In genomic region chr9:71878327-71879274, GRCh38 we compare ENCODE assay signal across 30 cellular contexts.
"Had no signal": no experiment of that assay in that cellular context is flagged by ENCODE, and none has a peak within 500 bp of the region (broad histone marks: within the 10 kb centered on the region; RNA-seq: fewer than 3 reads in every experiment).

No MANE protein-coding gene starts in this region.

- H3K27me3 Mint-ChIP-seq: activated CD4-positive, alpha-beta T cell treated with anti-CD3 and anti-CD28 coated beads for 36 hours; activated CD8-positive, alpha-beta memory T cell treated with anti-CD3 and anti-CD28 coated beads, Interleukin-2, amount 10 ng/mL, durations not matched to agents 7 days and 5 days; activated naive CD8-positive, alpha-beta T cell; stimulated activated memory B cell treated with anti-CD40 and anti-IgM and Interleukin-4, amounts not matched to agents 10 μg/mL and 1 μg/mL and 100 μg/mL, for 72 hours; stimulated activated naive CD8-positive, alpha-beta T cell treated with anti-CD3 and anti-CD28 coated beads, Interleukin-15, amount 100 ng/mL, for 72 hours had no signal

- FAIRE-seq: endothelial cell of umbilical vein, keratinocyte had no signal

- H3K4me2 ChIP-seq: smooth muscle cell had no signal

- DNase-seq: activated CD4-positive, alpha-beta T cell treated with anti-CD3 and anti-CD28 coated beads for 36 hours; activated CD4-positive, CD25-positive, alpha-beta regulatory T cell; activated CD8-positive, alpha-beta memory T cell treated with anti-CD3 and anti-CD28 coated beads, Interleukin-2, amount 10 ng/mL, durations not matched to agents 7 days and 5 days; activated CD8-positive, alpha-beta T cell treated with anti-CD3 and anti-CD28 coated beads, Interleukin-2, amount 10 ng/mL, durations not matched to agents 7 days and 5 days; activated naive CD4-positive, alpha-beta T cell; activated T-cell treated with anti-CD3 and anti-CD28 coated beads, Interleukin-2, amount 50 U/mL, for 48 hours; aorta; body of pancreas; left cardiac atrium; left ventricle myocardium superior; mucosa of descending colon; nephron progenitor cell; retina; stimulated activated CD4-positive, alpha-beta T cell treated with anti-CD3 and anti-CD28 coated beads, Interleukin-1b, Interleukin-23, amount 100 ng/mL, for 48 hours; stimulated activated CD4-positive, alpha-beta T cell treated with anti-CD3 and anti-CD28 coated beads, Interleukin-4, amount 100 ng/mL, for 4 hours; stimulated activated CD8-positive, alpha-beta memory T cell treated with anti-CD3 and anti-CD28 coated beads, Interleukin-4, amount 100 ng/mL, for 48 hours; stimulated activated naive CD8-positive, alpha-beta T cell treated with anti-CD3 and anti-CD28 coated beads, Interleukin-15, amount 100 ng/mL, for 72 hours; substantia nigra; T-helper 1 cell had no signal

- H3K27ac ChIP-seq: body of pancreas, cardiac muscle cell, gastroesophageal sphincter, neutrophil, tibial nerve had no signal

- H3K27ac Mint-ChIP-seq: activated CD4-positive, alpha-beta T cell treated with anti-CD3 and anti-CD28 coated beads for 36 hours; activated CD8-positive, alpha-beta memory T cell treated with anti-CD3 and anti-CD28 coated beads, Interleukin-2, amount 10 ng/mL, durations not matched to agents 7 days and 5 days; activated CD8-positive, alpha-beta T cell treated with anti-CD3 and anti-CD28 coated beads, Interleukin-2, amount 10 ng/mL, durations not matched to agents 7 days and 5 days; activated naive CD8-positive, alpha-beta T cell; nephron progenitor cell; stimulated activated memory B cell treated with anti-CD40 and anti-IgM and Interleukin-4, amounts not matched to agents 10 μg/mL and 1 μg/mL and 100 μg/mL, for 72 hours; stimulated activated naive CD8-positive, alpha-beta T cell treated with anti-CD3 and anti-CD28 coated beads, Interleukin-15, amount 100 ng/mL, for 72 hours; T-helper 2 cell treated with Interferon-gamma antibody and Interleukin-4, amounts not matched to agents 5 μg/mL and 100 μg/mL, for 36 hours had no signal

- ATAC-seq: activated CD4-positive, alpha-beta T cell treated with anti-CD3 and anti-CD28 coated beads for 36 hours; activated CD8-positive, alpha-beta memory T cell treated with anti-CD3 and anti-CD28 coated beads, Interleukin-2, amount 10 ng/mL, durations not matched to agents 7 days and 5 days; activated CD8-positive, alpha-beta T cell treated with anti-CD3 and anti-CD28 coated beads, Interleukin-2, amount 10 ng/mL, durations not matched to agents 7 days and 5 days; body of pancreas; gastroesophageal sphincter; left cardiac atrium; left ventricle myocardium superior; mucosa of descending colon; stimulated activated memory B cell treated with anti-CD40 and anti-IgM and Interleukin-4, amounts not matched to agents 10 μg/mL and 1 μg/mL and 100 μg/mL, for 72 hours; stimulated activated naive CD8-positive, alpha-beta T cell treated with anti-CD3 and anti-CD28 coated beads, Interleukin-15, amount 100 ng/mL, for 72 hours had no signal

- H3K4me1 Mint-ChIP-seq: nephron progenitor cell had no signal

- H3K4me1 ChIP-seq: body of pancreas, gastroesophageal sphincter, tibial nerve had no signal

- H3K27me3 ChIP-seq: body of pancreas, cardiac muscle cell, gastroesophageal sphincter, hepatocyte, neutrophil, tibial nerve had no signal

- H2AFZ ChIP-seq: hepatocyte had no signal

- H3K4me3 ChIP-seq: body of pancreas, cardiac muscle cell, gastroesophageal sphincter, hepatocyte, mucosa of descending colon, smooth muscle cell, tibial nerve had no signal

- H3K4me3 Mint-ChIP-seq: activated CD4-positive, alpha-beta T cell treated with anti-CD3 and anti-CD28 coated beads for 36 hours; activated CD8-positive, alpha-beta memory T cell treated with anti-CD3 and anti-CD28 coated beads, Interleukin-2, amount 10 ng/mL, durations not matched to agents 7 days and 5 days; activated CD8-positive, alpha-beta T cell treated with anti-CD3 and anti-CD28 coated beads, Interleukin-2, amount 10 ng/mL, durations not matched to agents 7 days and 5 days; activated naive CD8-positive, alpha-beta T cell; nephron progenitor cell; stimulated activated memory B cell treated with anti-CD40 and anti-IgM and Interleukin-4, amounts not matched to agents 10 μg/mL and 1 μg/mL and 100 μg/mL, for 72 hours; stimulated activated naive CD8-positive, alpha-beta T cell treated with anti-CD3 and anti-CD28 coated beads, Interleukin-15, amount 100 ng/mL, for 72 hours; T-helper 2 cell treated with Interferon-gamma antibody and Interleukin-4, amounts not matched to agents 5 μg/mL and 100 μg/mL, for 36 hours had no signal
